Comparison of ENCODE assay signal across 10 cellular contexts in genomic region chr5:150498971-150499370, GRCh38. TPM values are rescaled to one million over a fixed set of nuclear protein-coding genes. Genes with fewer than 3 reads are reported as not detected.
DNase-seq lines count a peak whose midpoint lies in the region; TF ChIP-seq lines count a peak whose summit lies in the region.
"Had no signal": no experiment of that assay in that cellular context is flagged by ENCODE, and none has a peak within 500 bp of the region (broad histone marks: within the 10 kb centered on the region; RNA-seq: fewer than 3 reads in every experiment).

No MANE protein-coding gene starts in this region.

- no peak for TF ChIP-seq CTCF in C4-2B (conservative IDR thresholded peaks at IDR 0.05)
- TF ChIP-seq CTCF in hepatocyte (IDR thresholded peaks at IDR 0.05; ENCODE audit: poor library complexity): no peak
- TF ChIP-seq CTCF in smooth muscle cell (IDR thresholded peaks at IDR 0.05; ENCODE audit: borderline replicate concordance, insufficient read depth, poor library complexity, severe bottlenecking): no peak

- no peaks in the 10 kb centered on the region for H3K36me3 ChIP-seq in hepatocyte (replicated peaks; ENCODE audit: insufficient read depth, low read depth)
- no peaks in the 10 kb centered on the region for H3K36me3 ChIP-seq in smooth muscle cell (ENCODE audit: low read depth)

- peaks cover 14% of the 10 kb centered on the region for H3F3A ChIP-seq in smooth muscle cell (ENCODE audit: low read depth)

- no peaks in the 10 kb centered on the region for H3K9me2 ChIP-seq in hepatocyte (replicated peaks; ENCODE audit: insufficient read depth)

- H2AFZ ChIP-seq in hepatocyte: no peak overlapping the region
- H2AFZ ChIP-seq in smooth muscle cell (ENCODE audit: low read depth): no peak overlapping the region

- peaks cover 47% of the 10 kb centered on the region for H3K4me1 ChIP-seq in hepatocyte (ENCODE audit: insufficient read depth)
- peaks cover 53% of the 10 kb centered on the region for H3K4me1 ChIP-seq in smooth muscle cell (ENCODE audit: low read depth)

- peaks cover 70% of the 10 kb centered on the region for H4K20me1 ChIP-seq in hepatocyte (ENCODE audit: insufficient read depth, poor library complexity, severe bottlenecking)
- peaks cover 87% of the 10 kb centered on the region for H4K20me1 ChIP-seq in smooth muscle cell (ENCODE audit: low read depth)

- H3K27me3 ChIP-seq in hepatocyte (no peaks in the 10 kb centered on the region), smooth muscle cell (ENCODE audit: low read depth) (no peaks in the 10 kb centered on the region)

- peaks cover 99% of the 10 kb centered on the region for H3K79me2 ChIP-seq in hepatocyte
- H3K79me2 ChIP-seq in smooth muscle cell (ENCODE audit: low read depth): peaks cover 95% of the 10 kb centered on the region

- H3K27ac ChIP-seq in C4-2B: peak overlapping the region; percentile 64
- peak overlapping the region; percentile 99 for H3K27ac ChIP-seq in angular gyrus (ENCODE audit: low read depth, low read length)
- H3K27ac ChIP-seq in hepatocyte: peak overlapping the region; percentile 44
- H3K27ac ChIP-seq in smooth muscle cell (ENCODE audit: low read depth): peak overlapping the region; percentile 89

- H3K4me2 ChIP-seq in hepatocyte: no peak overlapping the region
- H3K4me2 ChIP-seq in smooth muscle cell: peak overlapping the region; percentile 68

- peak overlapping the region; percentile 11 for H3K9ac ChIP-seq in smooth muscle cell (ENCODE audit: low read depth)

- H3K9me3 ChIP-seq in hepatocyte (ENCODE audit: low read depth) (no peaks in the 10 kb centered on the region), smooth muscle cell (replicated peaks; ENCODE audit: low read depth) (no peaks in the 10 kb centered on the region)

- no peak overlapping the region for H3K4me3 ChIP-seq in hepatocyte
- H3K4me3 ChIP-seq in smooth muscle cell: no peak overlapping the region

- no peak for DNase-seq in hepatocyte (ENCODE audit: low spot score)
- DNase-seq in smooth muscle cell (lab: John Stamatoyannopoulos, UW; ENCODE audit: unreplicated experiment): no peak
- DNase-seq in NCI-H69 (lab: John Stamatoyannopoulos, UW): no peak
- DNase-seq in NCI-H1105 treated with DMSO at 0.1 percent for 48 hours (lab: John Stamatoyannopoulos, UW): no peak
- DNase-seq in NCI-H446 (lab: John Stamatoyannopoulos, UW): no peak
- DNase-seq in COLO829 (ENCODE audit: low spot score): no peak
- DNase-seq: activated naive CD4-positive, alpha-beta T cell treated with Interleukin-2 at 50 U/mL for 16 hours; MM.1S had no signal

RNA-seq across cellular contexts. Expression of gene NDST1, which starts 9.0 kb away (rescaled TPM):
- 66.7 and 85.1 TPM in 2 replicates for total RNA-seq in hepatocyte
- 30.2 and 42.5 TPM in 2 replicates for polyA plus RNA-seq in hepatocyte
- total RNA-seq in smooth muscle cell: 53.0 and 64.6 TPM in 2 replicates
- polyA plus RNA-seq in smooth muscle cell: 32.4 and 42.1 TPM in 2 replicates

RNA-seq across cellular contexts. Expression of gene RPS14, which starts 49.4 kb away (rescaled TPM):
- total RNA-seq in hepatocyte: 2,319 and 2,589 TPM in 2 replicates
- 1,067 and 1,087 TPM in 2 replicates for polyA plus RNA-seq in hepatocyte
- total RNA-seq in smooth muscle cell: 2,252 and 2,349 TPM in 2 replicates
- polyA plus RNA-seq in smooth muscle cell: 1,004 and 1,045 TPM in 2 replicates

Comparison
In these comparisons a context has a peak if more than half of its experiments do, and no peak if none do; other contexts are left out.
1. H3K27ac ChIP-seq: peak in every context shown above with its lines; median percentile 99 in angular gyrus; 89 in smooth muscle cell; 64 in C4-2B; 44 in hepatocyte.